20 cellular contexts compared by ENCODE assay signal in the genomic region with DNA sequence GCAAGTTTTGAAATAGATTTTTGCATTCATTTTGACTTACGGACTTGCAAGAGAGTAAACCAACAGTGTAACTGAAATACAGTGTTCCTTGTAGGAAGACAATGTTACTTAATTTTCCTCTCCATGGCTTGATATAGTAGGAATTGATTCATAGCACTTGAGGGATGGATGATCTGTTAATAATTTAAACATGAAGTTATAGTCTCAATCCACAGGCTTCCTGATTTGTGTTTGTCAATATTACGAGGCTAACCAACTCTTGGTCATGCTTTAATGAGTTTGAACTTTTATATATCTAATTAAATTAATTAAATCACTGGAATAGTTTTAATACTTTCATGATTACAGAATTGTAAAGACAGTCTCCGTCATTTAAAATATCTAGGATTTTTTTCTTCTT.
DNase-seq lines count a peak whose midpoint lies in the region; ATAC-seq and TF ChIP-seq lines count a peak whose summit lies in the region.
"Had no signal": no experiment of that assay in that cellular context is flagged by ENCODE, and none has a peak within 500 bp of the region (broad histone marks: within the 10 kb centered on the region; RNA-seq: fewer than 3 reads in every experiment).

No MANE protein-coding gene starts in this region.

- 0 out of 3 replicates have a peak overlapping the region, but pooled peaks have one; percentile 42 for H2BK15ac ChIP-seq in IMR-90 (ENCODE audit: low read depth, low read length)

- H3K36me3 Mint-ChIP-seq in chondrocyte (ENCODE audit: low read depth), result peaks cover 2% of the 10 kb centered on the region
- peaks cover 5% of the 10 kb centered on the region for H3K36me3 Mint-ChIP-seq in type B pancreatic cell
- H3K36me3 Mint-ChIP-seq: activated naive CD4-positive, alpha-beta T cell treated with anti-CD3 and anti-CD28 coated beads, Interleukin-2, amount 50 U/mL, for 72 hours had no signal

- H3K18ac ChIP-seq in IMR-90 (ENCODE audit: low read depth, low read length), result peak overlapping the region; percentile 66

- H3K4me1 ChIP-seq in IMR-90 (ENCODE audit: control insufficient read depth, insufficient read depth, low read length) (peaks cover 16% of the 10 kb centered on the region), liver (ENCODE audit: control insufficient read depth in 4 of 4, insufficient read depth in 4 of 4, low read length in 3 of 4) (peaks cover 5 to 9% (median 7%) of the 10 kb centered on the region in 4 donors)
- H3K4me1 ChIP-seq: gastroesophageal sphincter, tibial artery had no signal

- H4K91ac ChIP-seq in IMR-90 (ENCODE audit: insufficient read depth, low read depth, low read length), result peak overlapping the region; percentile 50; the same call in 1 of the 2 replicates

- ATAC-seq in IMR-90 (ENCODE audit: low read depth) (no peak), HG03432 (IDR thresholded peaks at IDR 0.05; ENCODE audit: unreplicated experiment) (no peak), HG03135 (IDR thresholded peaks at IDR 0.05; ENCODE audit: unreplicated experiment) (no peak), HG03159 (IDR thresholded peaks at IDR 0.05; ENCODE audit: unreplicated experiment) (no peak)
- ATAC-seq: activated CD4-positive, CD25-positive, alpha-beta regulatory T cell treated with anti-CD3 and anti-CD28 coated beads, Interleukin-2, amount 50 U/mL, for 24 hours; activated naive CD4-positive, alpha-beta T cell treated with anti-CD3 and anti-CD28 coated beads, Interleukin-2, amount 50 U/mL, for 72 hours; gastroesophageal sphincter; stimulated activated effector memory CD8-positive, alpha-beta T cell treated with anti-CD3 and anti-CD28 coated beads, Interleukin-12 subunit alpha, Interleukin-12 subunit beta, amount 100 ng/mL, for 72 hours had no signal

- H3K4me2 ChIP-seq in IMR-90 (ENCODE audit: low read depth, low read length), result peak overlapping the region; percentile 22; the same call in 1 of the 2 replicates
- H3K4me2 ChIP-seq: neural progenitor cell had no signal

- TF ChIP-seq RAD21 in IMR-90 (IDR thresholded peaks at IDR 0.05; ENCODE audit: low read length) (no peak), liver (IDR thresholded peaks at IDR 0.05) (no peak)

- POLR2A ChIA-PET in IMR-90 (lab: Charles Lee; ENCODE audit: unreplicated experiment), result no interaction called here

- no peaks in the 10 kb centered on the region for H3K27me3 Mint-ChIP-seq in chondrocyte (ENCODE audit: low read depth)
- H3K27me3 Mint-ChIP-seq in type B pancreatic cell, result no peaks in the 10 kb centered on the region
- H3K27me3 Mint-ChIP-seq: dendritic cell treated with granulocyte-macrophage colony-stimulating factor and Interleukin-4, amounts not matched to agents 40 ng/mL and 50 ng/mL, for 4 days; IgD-negative memory B cell had no signal

- DNase-seq in IMR-90 (no peak), chondrocyte (ENCODE audit: low spot score) (no peak), type B pancreatic cell (ENCODE audit: extremely low spot score, unreplicated experiment) (no peak)
- DNase-seq: H7, left cardiac atrium, NCI-H146, NCI-H774, T1000, tibial artery had no signal

- H3K9me3 ChIP-seq in IMR-90 (ENCODE audit: control insufficient read depth, insufficient read depth, low read length), result no peaks in the 10 kb centered on the region
- H3K9me3 ChIP-seq in liver (ENCODE audit: control insufficient read depth in 4 of 4, low read length in 3 of 4), result no peaks in the 10 kb centered on the region
- H3K9me3 ChIP-seq: gastroesophageal sphincter, tibial artery had no signal

- H2BK20ac ChIP-seq in IMR-90 (ENCODE audit: low read depth, low read length), result peak overlapping the region; percentile 86; the same call in 1 of the 2 replicates

- H3K36me3 ChIP-seq in IMR-90 (ENCODE audit: control insufficient read depth, insufficient read depth, low read length) (no peaks in the 10 kb centered on the region), liver (ENCODE audit: control insufficient read depth in 4 of 4, insufficient read depth in 3 of 4, low read depth in 1 of 4, low read length in 3 of 4) (no peaks in the 10 kb centered on the region)
- H3K36me3 ChIP-seq: gastroesophageal sphincter, neural progenitor cell, tibial artery had no signal

- peak overlapping the region; percentile 75; the same call in 1 of the 2 replicates for H2BK120ac ChIP-seq in IMR-90 (ENCODE audit: low read depth, low read length)

- peak overlapping the region; percentile 47; the same call in 1 of the 2 replicates for H3K27ac ChIP-seq in IMR-90 (ENCODE audit: insufficient read depth, low read length)
- H3K27ac ChIP-seq in liver (ENCODE audit: low read depth in 1 of 2, low read length in 2 of 2), result peak overlapping the region; percentile 34 to 61
- H3K27ac ChIP-seq: gastroesophageal sphincter, neural progenitor cell, tibial artery had no signal

- in situ Hi-C loops in IMR-90 (cut with MboI; ENCODE audit: low sequenced_read_pairs), result no loop called here

- H2AK9ac ChIP-seq in IMR-90 (replicated peaks; ENCODE audit: low read depth, low read length, poor library complexity), result no peak overlapping the region

- H3K4me3 Mint-ChIP-seq in chondrocyte (ENCODE audit: unreplicated experiment) (no peak overlapping the region), type B pancreatic cell (no peak overlapping the region)
- H3K4me3 Mint-ChIP-seq: dendritic cell treated with granulocyte-macrophage colony-stimulating factor and Interleukin-4, amounts not matched to agents 40 ng/mL and 50 ng/mL, for 4 days; IgD-negative memory B cell; neural progenitor cell; stimulated activated effector memory CD8-positive, alpha-beta T cell treated with anti-CD3 and anti-CD28 coated beads, Interleukin-12 subunit alpha, Interleukin-12 subunit beta, amount 100 ng/mL, for 72 hours had no signal

- dilution Hi-C loops in IMR-90 (cut with HindIII; ENCODE audit: low sequenced_read_pairs, unreplicated experiment), result no loop called here

- H3K4me1 Mint-ChIP-seq in chondrocyte (ENCODE audit: low read depth) (peaks cover 33% of the 10 kb centered on the region), type B pancreatic cell (ENCODE audit: unreplicated experiment) (peaks cover 18% of the 10 kb centered on the region)
- H3K4me1 Mint-ChIP-seq: stimulated activated effector memory CD8-positive, alpha-beta T cell treated with anti-CD3 and anti-CD28 coated beads, Interleukin-12 subunit alpha, Interleukin-12 subunit beta, amount 100 ng/mL, for 72 hours had no signal

- H4K5ac ChIP-seq in IMR-90 (ENCODE audit: low read depth, low read length), result peak overlapping the region; percentile 64; the same call in 1 of the 2 replicates

- no peak overlapping the region for H2AK5ac ChIP-seq in IMR-90 (ENCODE audit: low read depth, low read length)

- H4K8ac ChIP-seq in IMR-90 (ENCODE audit: low read depth in 2 of 2, low read length in 2 of 2), result peak overlapping the region; percentile 43 to 74; a peak in 3 of 4 replicates

- H3K9me3 Mint-ChIP-seq in chondrocyte (ENCODE audit: low read depth), result no peaks in the 10 kb centered on the region
- H3K9me3 Mint-ChIP-seq in type B pancreatic cell, result peaks cover 4% of the 10 kb centered on the region
- H3K9me3 Mint-ChIP-seq: activated naive CD4-positive, alpha-beta T cell treated with anti-CD3 and anti-CD28 coated beads, Interleukin-2, amount 50 U/mL, for 72 hours; dendritic cell treated with granulocyte-macrophage colony-stimulating factor and Interleukin-4, amounts not matched to agents 40 ng/mL and 50 ng/mL, for 4 days; IgD-negative memory B cell; neural progenitor cell; stimulated activated effector memory CD8-positive, alpha-beta T cell treated with anti-CD3 and anti-CD28 coated beads, Interleukin-12 subunit alpha, Interleukin-12 subunit beta, amount 100 ng/mL, for 72 hours had no signal

- CTCF ChIA-PET in IMR-90 (lab: Yijun Ruan, JAX), result interaction anchor here (1.4 kb wide), 1 partner anchor 21 kb away, joined by 4 read pairs; no protein-coding TSS in a partner anchor

- H3K27ac Mint-ChIP-seq in chondrocyte (ENCODE audit: unreplicated experiment) (peak overlapping the region; percentile 77), type B pancreatic cell (peak overlapping the region; percentile 75)
- H3K27ac Mint-ChIP-seq: activated naive CD4-positive, alpha-beta T cell treated with anti-CD3 and anti-CD28 coated beads, Interleukin-2, amount 50 U/mL, for 72 hours; dendritic cell treated with granulocyte-macrophage colony-stimulating factor and Interleukin-4, amounts not matched to agents 40 ng/mL and 50 ng/mL, for 4 days; IgD-negative memory B cell; neural progenitor cell; stimulated activated effector memory CD8-positive, alpha-beta T cell treated with anti-CD3 and anti-CD28 coated beads, Interleukin-12 subunit alpha, Interleukin-12 subunit beta, amount 100 ng/mL, for 72 hours had no signal

- H3K9ac ChIP-seq in IMR-90 (ENCODE audit: low read depth, low read length) (no peak overlapping the region), liver (ENCODE audit: low read depth in 1 of 2, low read length in 2 of 2) (no peak overlapping the region)
- H3K9ac ChIP-seq: neural progenitor cell had no signal

- intact Hi-C loops in IMR-90 (cut with micrococcal nuclease), result loop anchor here (5.0 kb wide), 1 partner anchor 139 kb away; the partner anchor contains the start of genes CHTF8 and UTP4

- H3K27me3 ChIP-seq in IMR-90 (ENCODE audit: control insufficient read depth, insufficient read depth, low read length) (no peaks in the 10 kb centered on the region), liver (ENCODE audit: control insufficient read depth in 4 of 4, insufficient read depth in 4 of 4, low read length in 3 of 4) (no peaks in the 10 kb centered on the region)
- H3K27me3 ChIP-seq: gastroesophageal sphincter, neural progenitor cell, tibial artery had no signal

- peaks cover 3% of the 10 kb centered on the region for H3K9me1 ChIP-seq in IMR-90 (ENCODE audit: insufficient read depth, low read length)

- no peak overlapping the region; the same call in 1 of the 2 replicates for H3K23ac ChIP-seq in IMR-90 (ENCODE audit: low read depth, low read length)

- H4K20me1 ChIP-seq in IMR-90 (ENCODE audit: insufficient read depth, low read length), result no peaks in the 10 kb centered on the region

- no peak overlapping the region; the same call in 1 of the 2 replicates for H3K14ac ChIP-seq in IMR-90 (replicated peaks; ENCODE audit: low read depth, low read length)

- no peak for TF ChIP-seq POLR2A in IMR-90 (IDR thresholded peaks at IDR 0.05; ENCODE audit: low read depth, low read length)

- no peak overlapping the region for H2AFZ ChIP-seq in IMR-90 (replicated peaks; ENCODE audit: low read length, poor library complexity)
- H2AFZ ChIP-seq: neural progenitor cell had no signal

- TF ChIP-seq CTCF in IMR-90 (conservative IDR thresholded peaks at IDR 0.05; ENCODE audit: low read depth, low read length) (no peak), chondrocyte (IDR thresholded peaks at IDR 0.05) (no peak), liver (IDR thresholded peaks at IDR 0.05; ENCODE audit: low read depth, low read length, missing input control) (no peak), type B pancreatic cell (conservative IDR thresholded peaks at IDR 0.05) (no peak)

- BruUV-seq in IMR-90 (replicated peaks; lab: Mats Ljungman, UMichigan), result no TSS peak

- H3K79me1 ChIP-seq in IMR-90 (ENCODE audit: low read depth in 1 of 2, low read length in 2 of 2), result no peaks in the 10 kb centered on the region; a peak in 1 of 4 replicates

- H3K4ac ChIP-seq in IMR-90 (ENCODE audit: low read depth, low read length), result no peak overlapping the region; the same call in 1 of the 2 replicates

- no CpG with 5 or more reads among the region's 3 CpGs for WGBS in IMR-90 (ENCODE audit: extremely low coverage in 2 of 2, insufficient read length in 1 of 2), 2 experiments
- 70% methylated on average over 3 of the region's 3 CpGs for WGBS in liver

- H3K56ac ChIP-seq in IMR-90 (ENCODE audit: extremely low read depth, insufficient read depth, low read length), result peak overlapping the region; percentile 36; the same call in 1 of the 2 replicates

- H3K4me3 ChIP-seq in IMR-90 (ENCODE audit: insufficient read depth, low read depth, low read length) (no peak overlapping the region), liver (ENCODE audit: low read depth in 1 of 3, low read length in 3 of 3) (no peak overlapping the region)
- H3K4me3 ChIP-seq: gastroesophageal sphincter, neural progenitor cell, tibial artery had no signal

- H2BK5ac ChIP-seq in IMR-90 (ENCODE audit: low read depth, low read length, poor library complexity, severe bottlenecking), result peak overlapping the region; percentile 90
